In the genomic region with DNA sequence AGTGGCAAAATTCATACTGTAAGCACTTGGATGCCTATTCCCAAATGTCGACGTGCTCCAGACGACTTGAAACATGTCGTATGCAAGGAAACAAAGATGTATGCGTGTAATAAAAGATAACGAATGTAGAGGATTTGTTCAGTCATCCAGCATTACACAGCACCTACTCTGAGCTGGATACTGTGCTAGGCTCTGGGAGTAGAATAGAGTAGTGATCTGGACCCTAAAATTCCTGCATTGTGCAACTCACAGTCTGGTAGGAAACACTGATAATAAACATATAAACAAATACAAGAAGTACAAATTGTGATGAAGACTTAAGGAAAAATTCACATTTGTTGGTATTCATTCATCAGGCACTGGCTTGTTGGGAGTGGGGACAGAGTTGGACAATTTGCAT, we compare ENCODE assay signal across 21 cellular contexts. TPM values are rescaled to one million over a fixed set of nuclear protein-coding genes. Genes with fewer than 3 reads are reported as not detected.
DNase-seq lines count a peak whose midpoint lies in the region; ATAC-seq, FAIRE-seq and TF ChIP-seq lines count a peak whose summit lies in the region.
"Had no signal": no experiment of that assay in that cellular context is flagged by ENCODE, and none has a peak within 500 bp of the region (broad histone marks: within the 10 kb centered on the region; RNA-seq: fewer than 3 reads in every experiment).

No MANE protein-coding gene starts in this region.

- no peak overlapping the region for H3K4ac ChIP-seq in mesendoderm (ENCODE audit: low read depth, low read length)

- peak overlapping the region; percentile 84 for H2AK5ac ChIP-seq in mesendoderm (ENCODE audit: low read length)

- no peak overlapping the region for H3K27ac Mint-ChIP-seq in endodermal cell
- H3K27ac Mint-ChIP-seq: HFFc6 had no signal

- H3K27me3 ChIP-seq in right cardiac atrium (ENCODE audit: control insufficient read depth, insufficient read depth) (no peaks in the 10 kb centered on the region), endodermal cell (ENCODE audit: control insufficient read depth, insufficient read depth, low read length, poor library complexity, severe bottlenecking) (peaks cover 83% of the 10 kb centered on the region), mesendoderm (ENCODE audit: insufficient read depth, low read length, poor library complexity) (peaks cover 67% of the 10 kb centered on the region)

- peaks cover 5% of the 10 kb centered on the region for H3K4me1 ChIP-seq in right cardiac atrium (ENCODE audit: control insufficient read depth, insufficient read depth, low read length)
- H3K4me1 ChIP-seq in endodermal cell (ENCODE audit: control insufficient read depth, insufficient read depth, low read length), result peaks cover 23% of the 10 kb centered on the region
- H3K4me1 ChIP-seq in mesendoderm (ENCODE audit: control insufficient read depth, low read depth, low read length), result peaks cover 9% of the 10 kb centered on the region
- H3K4me1 ChIP-seq: BLaER1 had no signal

- H3K56ac ChIP-seq in mesendoderm (ENCODE audit: low read length), result no peak overlapping the region

- H3K9me3 ChIP-seq in right cardiac atrium (ENCODE audit: control insufficient read depth, low read length), result no peaks in the 10 kb centered on the region
- no peaks in the 10 kb centered on the region for H3K9me3 ChIP-seq in endodermal cell (ENCODE audit: control insufficient read depth, low read length)
- H3K9me3 ChIP-seq: Peyer's patch had no signal

- no peak overlapping the region for H4K8ac ChIP-seq in mesendoderm (ENCODE audit: low read depth, low read length)

- H3K79me1 ChIP-seq in mesendoderm (ENCODE audit: low read length), result no peaks in the 10 kb centered on the region

- intact Hi-C loops in right cardiac atrium (cut with DNase I) (loop anchor here in 2 of 4 donors (10.0 kb wide), 2 partner anchors 125 to 165 kb away; no protein-coding TSS in a partner anchor), cardiac septum (cut with DNase I) (loop anchor here (5.0 kb wide), 1 partner anchor 163 kb away; no protein-coding TSS in a partner anchor)

- no peaks in the 10 kb centered on the region for H3K79me2 ChIP-seq in mesendoderm (ENCODE audit: control insufficient read depth, insufficient read depth, low read length)

- ATAC-seq in right cardiac atrium, result no peak

- TF ChIP-seq CTCF in endodermal cell (conservative IDR thresholded peaks at IDR 0.05) (no peak), D721Med (IDR thresholded peaks at IDR 0.05; ENCODE audit: insufficient read depth, missing control alignments) (no peak)

- no peak overlapping the region for H2BK120ac ChIP-seq in mesendoderm (ENCODE audit: low read depth, low read length)

- FAIRE-seq in D721Med (lab: Jason Lieb, UNC), result no peak
- FAIRE-seq: GM12892, H54, HTR-8/SVneo had no signal

- H3K27ac ChIP-seq in right cardiac atrium (ENCODE audit: low read length) (peak overlapping the region; percentile 86), endodermal cell (ENCODE audit: low read depth, low read length) (no peak overlapping the region), mesendoderm (ENCODE audit: low read depth, low read length) (no peak overlapping the region)
- H3K27ac ChIP-seq: BLaER1, Peyer's patch had no signal

- H3K4me3 ChIP-seq in right cardiac atrium (ENCODE audit: low read length) (peak overlapping the region; percentile 2), endodermal cell (ENCODE audit: low read length) (no peak overlapping the region), mesendoderm (ENCODE audit: low read length) (no peak overlapping the region)
- H3K4me3 ChIP-seq: BLaER1, Peyer's patch had no signal

- H3K36me3 Mint-ChIP-seq in endodermal cell (ENCODE audit: low read depth), result no peaks in the 10 kb centered on the region
- H3K36me3 Mint-ChIP-seq: CD8-positive, alpha-beta memory T cell had no signal

- in situ Hi-C loops in KBM-7 (cut with MboI; ENCODE audit: low pct_unique_long_range_greater_than_20kb, low sequenced_read_pairs), result no loop called here

- H2BK15ac ChIP-seq in mesendoderm (replicated peaks; ENCODE audit: low read depth), result no peak overlapping the region

- DNase-seq in right cardiac atrium (no peak), cardiac septum (ENCODE audit: low spot score) (no peak), endodermal cell (no peak), mesendoderm (no peak), D721Med (ENCODE audit: insufficient read length, low spot score) (no peak), NCI-H1694 treated with DMSO at 0.1 percent for 48 hours (lab: John Stamatoyannopoulos, UW) (no peak), KBM-7 (no peak), EL (no peak)
- DNase-seq: CD8-positive, alpha-beta memory T cell; HFFc6; MM.1S; NCI-H1092; NCI-H1436 treated with DMSO at 0.1 percent for 48 hours; NCI-H2029 treated with DMSO at 0.1 percent for 48 hours; Peyer's patch had no signal

- H3K27me3 Mint-ChIP-seq in endodermal cell (ENCODE audit: insufficient read depth), result peaks cover 83% of the 10 kb centered on the region

- no peak overlapping the region for H3K18ac ChIP-seq in mesendoderm (ENCODE audit: low read length)

- H3K9ac ChIP-seq in endodermal cell (ENCODE audit: extremely low read depth, low read length, poor library complexity, severe bottlenecking) (no peak overlapping the region), mesendoderm (ENCODE audit: low read length) (no peak overlapping the region)
- H3K9ac ChIP-seq: BLaER1 had no signal

- H3K23ac ChIP-seq in mesendoderm (ENCODE audit: low read length), result no peak overlapping the region

- H3K4me3 Mint-ChIP-seq in endodermal cell, result peak overlapping the region; percentile 55
- H3K4me3 Mint-ChIP-seq: CD8-positive, alpha-beta memory T cell; HFFc6 had no signal

- no peak overlapping the region for H2BK5ac ChIP-seq in mesendoderm (ENCODE audit: low read length)

- no peak overlapping the region for H4K5ac ChIP-seq in mesendoderm (ENCODE audit: low read length)

- 24% methylated on average over 6 of the region's 6 CpGs for WGBS in right cardiac atrium
- WGBS in endodermal cell (ENCODE audit: insufficient coverage in 1 of 2, insufficient read length in 1 of 2), 2 experiments, result 25% methylated on average over 6 of the region's 6 CpGs; no CpG with 5 or more reads in 1 of the 2 experiments
- no CpG with 5 or more reads among the region's 6 CpGs for WGBS in mesendoderm (ENCODE audit: extremely low coverage, insufficient coverage, low lambda C conversion rate)

- H3K9me3 Mint-ChIP-seq in endodermal cell, result no peaks in the 10 kb centered on the region

- H3K36me3 ChIP-seq in endodermal cell (ENCODE audit: control insufficient read depth, insufficient read depth, low read length) (no peaks in the 10 kb centered on the region), mesendoderm (ENCODE audit: control insufficient read depth, insufficient read depth, low read length) (no peaks in the 10 kb centered on the region)
- H3K36me3 ChIP-seq: BLaER1, Peyer's patch had no signal

- H3K4me2 ChIP-seq in mesendoderm (ENCODE audit: low read length), result no peak overlapping the region
- H3K4me2 ChIP-seq: BLaER1 had no signal

- H3K4me1 Mint-ChIP-seq in endodermal cell, result peaks cover 65% of the 10 kb centered on the region

RNA-seq across cellular contexts. Expression of a gene that starts 5.7 kb away (rescaled TPM):
- 100 to 1,000 TPM; 180 to 254 (median 236) TPM for total RNA-seq in right cardiac atrium
- 14.8 TPM for polyA plus RNA-seq in right cardiac atrium
- total RNA-seq in cardiac septum, result 58.0 TPM
- total RNA-seq in endodermal cell, result 10 to 100 TPM; 18.6 to 35.2 TPM
- 1.9 TPM for polyA plus RNA-seq in endodermal cell (2013, experiment 1 of 2)
- polyA plus RNA-seq in endodermal cell (2013, experiment 2 of 2), result 2.3 TPM
- polyA plus RNA-seq in mesendoderm (2013, experiment 1 of 2), result 0.15 TPM
- polyA plus RNA-seq in mesendoderm (2013, experiment 2 of 2), result 0.21 TPM
- total RNA-seq: CD8-positive, alpha-beta memory T cell; HFFc6; LHCN-M2; NCI-H460; Peyer's patch had no signal
- polyA plus RNA-seq: CD8-positive, alpha-beta memory T cell had no signal
